1 cellular context compared by ENCODE assay signal in the genomic region with DNA sequence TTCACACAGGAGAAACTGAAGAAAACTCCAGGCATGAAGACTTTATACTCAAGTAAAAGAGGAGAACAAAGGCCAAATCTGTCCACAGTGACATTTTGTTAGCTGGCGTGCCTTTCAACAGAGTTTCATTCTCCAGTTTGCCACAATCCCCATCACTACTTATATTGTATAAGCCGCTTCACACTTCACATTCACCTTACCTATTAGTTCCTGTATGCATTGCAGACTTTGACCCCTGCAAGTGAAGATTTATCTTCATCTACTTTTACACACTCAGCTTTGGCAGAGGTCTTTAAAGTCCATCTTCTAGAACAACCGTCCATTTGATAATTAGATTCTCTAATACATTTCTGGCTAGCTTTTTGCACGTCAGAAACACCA.
TF ChIP-seq lines count a peak whose summit lies in the region.

No MANE protein-coding gene starts in this region.

TF ChIP-seq in HCT116, 20 proteins besides CTCF, POLR2A, EP300 and RAD21 (continued from another document):
- no peak for TF ChIP-seq EGR1 (IDR thresholded peaks at IDR 0.05; ENCODE audit: low read depth)
- TF ChIP-seq, protein P1, sequence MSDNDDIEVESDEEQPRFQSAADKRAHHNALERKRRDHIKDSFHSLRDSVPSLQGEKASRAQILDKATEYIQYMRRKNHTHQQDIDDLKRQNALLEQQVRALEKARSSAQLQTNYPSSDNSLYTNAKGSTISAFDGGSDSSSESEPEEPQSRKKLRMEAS (IDR thresholded peaks at IDR 0.05): no peak
- no peak for TF ChIP-seq CEBPB (IDR thresholded peaks at IDR 0.05; ENCODE audit: low read depth)
- TF ChIP-seq TCF7L2 (IDR thresholded peaks at IDR 0.05; ENCODE audit: borderline replicate concordance, extremely low read depth, insufficient read depth, insufficient read length): no peak
- TF ChIP-seq FOSL1 (IDR thresholded peaks at IDR 0.05; ENCODE audit: low read depth): no peak
- no peak for TF ChIP-seq SIN3A (IDR thresholded peaks at IDR 0.05; ENCODE audit: low read depth)
- TF ChIP-seq POLR2AphosphoS5 (IDR thresholded peaks at IDR 0.05; ENCODE audit: low read depth, low read length): no peak
- no peak for TF ChIP-seq CBX3 (IDR thresholded peaks at IDR 0.05; ENCODE audit: low read depth)
- TF ChIP-seq, protein P2, sequence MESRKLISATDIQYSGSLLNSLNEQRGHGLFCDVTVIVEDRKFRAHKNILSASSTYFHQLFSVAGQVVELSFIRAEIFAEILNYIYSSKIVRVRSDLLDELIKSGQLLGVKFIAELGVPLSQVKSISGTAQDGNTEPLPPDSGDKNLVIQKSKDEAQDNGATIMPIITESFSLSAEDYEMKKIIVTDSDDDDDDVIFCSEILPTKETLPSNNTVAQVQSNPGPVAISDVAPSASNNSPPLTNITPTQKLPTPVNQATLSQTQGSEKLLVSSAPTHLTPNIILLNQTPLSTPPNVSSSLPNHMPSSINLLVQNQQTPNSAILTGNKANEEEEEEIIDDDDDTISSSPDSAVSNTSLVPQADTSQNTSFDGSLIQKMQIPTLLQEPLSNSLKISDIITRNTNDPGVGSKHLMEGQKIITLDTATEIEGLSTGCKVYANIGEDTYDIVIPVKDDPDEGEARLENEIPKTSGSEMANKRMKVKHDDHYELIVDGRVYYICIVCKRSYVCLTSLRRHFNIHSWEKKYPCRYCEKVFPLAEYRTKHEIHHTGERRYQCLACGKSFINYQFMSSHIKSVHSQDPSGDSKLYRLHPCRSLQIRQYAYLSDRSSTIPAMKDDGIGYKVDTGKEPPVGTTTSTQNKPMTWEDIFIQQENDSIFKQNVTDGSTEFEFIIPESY (IDR thresholded peaks at IDR 0.05; ENCODE audit: extremely low read depth, insufficient replicate concordance, low read length): no peak
- no peak for TF ChIP-seq YY1 (IDR thresholded peaks at IDR 0.05; ENCODE audit: extremely low read depth, insufficient replicate concordance, low read depth, low read length)
- no peak for TF ChIP-seq EZH2phosphoT487 (IDR thresholded peaks at IDR 0.05; ENCODE audit: borderline replicate concordance)
- no peak for TF ChIP-seq SP1 (IDR thresholded peaks at IDR 0.05; ENCODE audit: low read depth)
- TF ChIP-seq JUND (IDR thresholded peaks at IDR 0.05): no peak
- no peak for TF ChIP-seq REST (IDR thresholded peaks at IDR 0.05; ENCODE audit: low read depth)
- no peak for TF ChIP-seq SRF (IDR thresholded peaks at IDR 0.05; ENCODE audit: low read depth)
